ENCODE assay signal across 11 cellular contexts in genomic region chr17:71438631-71439146, GRCh38.
DNase-seq lines count a peak whose midpoint lies in the region; ATAC-seq and TF ChIP-seq lines count a peak whose summit lies in the region.
"Had no signal": no experiment of that assay in that cellular context is flagged by ENCODE, and none has a peak within 500 bp of the region (broad histone marks: within the 10 kb centered on the region; RNA-seq: fewer than 3 reads in every experiment).

No MANE protein-coding gene starts in this region.

- ATAC-seq in SK-N-SH treated with all-trans-retinoic acid at 6 μM for 48 hours, result peak; percentile 95
- peak; percentile 93 for ATAC-seq in left lung
- ATAC-seq in GM21723 (IDR thresholded peaks at IDR 0.05; ENCODE audit: unreplicated experiment), result no peak
- no peak for ATAC-seq in HG03439 (IDR thresholded peaks at IDR 0.05; ENCODE audit: unreplicated experiment)
- ATAC-seq in T-helper 17 cell, result no peak

- H3K4me1 ChIP-seq in Caco-2 (peaks cover 5% of the 10 kb centered on the region; the same call in 1 of the 2 replicates), left lung (peaks cover 0 to 4% of the 10 kb centered on the region in 2 donors)

- H3K4me3 Mint-ChIP-seq in Caco-2 (ENCODE audit: unreplicated experiment) (no peak overlapping the region), T-helper 17 cell (no peak overlapping the region)

- H3K27me3 Mint-ChIP-seq in Caco-2 (ENCODE audit: insufficient read depth, unreplicated experiment), result no peaks in the 10 kb centered on the region
- H3K27me3 Mint-ChIP-seq in T-helper 17 cell, result no peaks in the 10 kb centered on the region

- H3K36me3 Mint-ChIP-seq in Caco-2 (ENCODE audit: insufficient read depth, unreplicated experiment), result no peaks in the 10 kb centered on the region
- H3K36me3 Mint-ChIP-seq in T-helper 17 cell (ENCODE audit: low read depth), result no peaks in the 10 kb centered on the region

- peak overlapping the region in 1 of 2 donors; percentile 69 for H3K27ac ChIP-seq in left lung
- H3K27ac ChIP-seq: ovary, VCaP had no signal

- DNase-seq in Caco-2 (peak; percentile 4 to 39), NCI-H128 (lab: John Stamatoyannopoulos, UW; ENCODE audit: unreplicated experiment) (peak; percentile 9), left lung (peak in 1 of 2 donors; percentile 41), T-helper 17 cell (no peak)
- no peak for DNase-seq in stimulated activated CD4-positive, alpha-beta T cell treated with anti-CD3 and anti-CD28 coated beads, Interleukin-2, amount 100 ng/mL, for 48 hours
- DNase-seq: dorsolateral prefrontal cortex, ovary had no signal

- H3K27ac Mint-ChIP-seq in Caco-2 (ENCODE audit: unreplicated experiment) (no peak overlapping the region), T-helper 17 cell (no peak overlapping the region)

- BruUV-seq in Caco-2 (replicated peaks; lab: Mats Ljungman, UMichigan), result no TSS peak

- H3K27me3 ChIP-seq in Caco-2 (replicated peaks; ENCODE audit: control insufficient read depth, insufficient read depth, low read length) (no peaks in the 10 kb centered on the region; the same call in 1 of the 2 replicates), left lung (no peaks in the 10 kb centered on the region)
- H3K27me3 ChIP-seq: dorsolateral prefrontal cortex, ovary had no signal

- POLR2A ChIA-PET in Caco-2 (lab: Charles Lee), result no interaction called here

- H3K4me3 ChIP-seq in Caco-2 (ENCODE audit: low read depth, low read length) (no peak overlapping the region), left lung (no peak overlapping the region)
- H3K4me3 ChIP-seq: dorsolateral prefrontal cortex, ovary had no signal

- H3K4me1 Mint-ChIP-seq in Caco-2 (ENCODE audit: low read depth, unreplicated experiment) (peaks cover 6% of the 10 kb centered on the region), T-helper 17 cell (no peaks in the 10 kb centered on the region)

- intact Hi-C loops in Caco-2 (cut with micrococcal nuclease; ENCODE audit: unreplicated experiment), result no loop called here
- intact Hi-C loops in left lung (cut with DNase I), result no loop called here

- CTCF ChIA-PET in Caco-2 (lab: Charles Lee), result no interaction called here

- peaks cover 16% of the 10 kb centered on the region for H3K9me3 Mint-ChIP-seq in Caco-2 (ENCODE audit: unreplicated experiment)

- no peaks in the 10 kb centered on the region for H3K9me3 ChIP-seq in Caco-2
- H3K9me3 ChIP-seq in left lung, result no peaks in the 10 kb centered on the region
- H3K9me3 ChIP-seq in T-helper 17 cell (ENCODE audit: control insufficient read depth, low read length, poor library complexity, severe bottlenecking), result no peaks in the 10 kb centered on the region
- H3K9me3 ChIP-seq: ovary had no signal

- no peaks in the 10 kb centered on the region for H3K36me3 ChIP-seq in Caco-2 (ENCODE audit: control insufficient read depth, insufficient read depth, low read length)
- H3K36me3 ChIP-seq in left lung, result no peaks in the 10 kb centered on the region
- H3K36me3 ChIP-seq: ovary had no signal

- TF ChIP-seq CTCF in Caco-2 (IDR thresholded peaks at IDR 0.05; ENCODE audit: insufficient read depth in 1 of 2, low read depth in 1 of 2, low read length in 1 of 2, severe bottlenecking in 1 of 2, unreplicated experiment in 1 of 2), result no peak
- TF ChIP-seq CTCF in left lung (IDR thresholded peaks at IDR 0.05), result no peak

TF ChIP-seq in SK-N-SH treated with all-trans-retinoic acid at 6 μM for 48 hours, 23 proteins besides CTCF, POLR2A, EP300 and RAD21 (continues in another document):
- TF ChIP-seq ESRRG (CRISPR knock-in tag; IDR thresholded peaks at IDR 0.05), result no peak
- TF ChIP-seq ISL1 (CRISPR knock-in tag; IDR thresholded peaks at IDR 0.05), result peak; percentile 70
- no peak for TF ChIP-seq BACH2 (CRISPR knock-in tag; IDR thresholded peaks at IDR 0.05; ENCODE audit: borderline replicate concordance)
- no peak for TF ChIP-seq PPARA (CRISPR knock-in tag; IDR thresholded peaks at IDR 0.05; ENCODE audit: borderline replicate concordance)
- no peak for TF ChIP-seq RARB (CRISPR knock-in tag; IDR thresholded peaks at IDR 0.05)
- no peak for TF ChIP-seq ZC3H10 (CRISPR knock-in tag; IDR thresholded peaks at IDR 0.05)
- no peak for TF ChIP-seq ZFP3 (CRISPR knock-in tag; IDR thresholded peaks at IDR 0.05)
- no peak for TF ChIP-seq ARNTL (CRISPR knock-in tag; IDR thresholded peaks at IDR 0.05; ENCODE audit: borderline replicate concordance, low read depth)
- TF ChIP-seq TSHZ2 (CRISPR knock-in tag; IDR thresholded peaks at IDR 0.05), result peak; percentile 39; the same call in 1 of the 2 replicates
- no peak for TF ChIP-seq ZNF565 (CRISPR knock-in tag; conservative IDR thresholded peaks at IDR 0.05; ENCODE audit: low read depth)
- no peak for TF ChIP-seq CSRNP3 (CRISPR knock-in tag; IDR thresholded peaks at IDR 0.05)
- peak; percentile 84; the same call in 1 of the 2 replicates for TF ChIP-seq TCF4 (CRISPR knock-in tag; IDR thresholded peaks at IDR 0.05; ENCODE audit: borderline replicate concordance)
- TF ChIP-seq, protein P1, sequence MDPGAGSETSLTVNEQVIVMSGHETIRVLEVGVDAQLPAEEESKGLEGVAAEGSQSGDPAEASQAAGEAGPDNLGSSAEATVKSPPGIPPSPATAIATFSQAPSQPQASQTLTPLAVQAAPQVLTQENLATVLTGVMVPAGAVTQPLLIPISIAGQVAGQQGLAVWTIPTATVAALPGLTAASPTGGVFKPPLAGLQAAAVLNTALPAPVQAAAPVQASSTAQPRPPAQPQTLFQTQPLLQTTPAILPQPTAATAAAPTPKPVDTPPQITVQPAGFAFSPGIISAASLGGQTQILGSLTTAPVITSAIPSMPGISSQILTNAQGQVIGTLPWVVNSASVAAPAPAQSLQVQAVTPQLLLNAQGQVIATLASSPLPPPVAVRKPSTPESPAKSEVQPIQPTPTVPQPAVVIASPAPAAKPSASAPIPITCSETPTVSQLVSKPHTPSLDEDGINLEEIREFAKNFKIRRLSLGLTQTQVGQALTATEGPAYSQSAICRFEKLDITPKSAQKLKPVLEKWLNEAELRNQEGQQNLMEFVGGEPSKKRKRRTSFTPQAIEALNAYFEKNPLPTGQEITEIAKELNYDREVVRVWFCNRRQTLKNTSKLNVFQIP (CRISPR knock-in tag; IDR thresholded peaks at IDR 0.05; ENCODE audit: borderline replicate concordance, low read depth), result peak; percentile 76; the same call in 1 of the 2 replicates
- TF ChIP-seq CSDC2 (CRISPR knock-in tag; IDR thresholded peaks at IDR 0.05), result no peak
- TF ChIP-seq ZNF8 (CRISPR knock-in tag; IDR thresholded peaks at IDR 0.05), result no peak
- TF ChIP-seq, protein P2, sequence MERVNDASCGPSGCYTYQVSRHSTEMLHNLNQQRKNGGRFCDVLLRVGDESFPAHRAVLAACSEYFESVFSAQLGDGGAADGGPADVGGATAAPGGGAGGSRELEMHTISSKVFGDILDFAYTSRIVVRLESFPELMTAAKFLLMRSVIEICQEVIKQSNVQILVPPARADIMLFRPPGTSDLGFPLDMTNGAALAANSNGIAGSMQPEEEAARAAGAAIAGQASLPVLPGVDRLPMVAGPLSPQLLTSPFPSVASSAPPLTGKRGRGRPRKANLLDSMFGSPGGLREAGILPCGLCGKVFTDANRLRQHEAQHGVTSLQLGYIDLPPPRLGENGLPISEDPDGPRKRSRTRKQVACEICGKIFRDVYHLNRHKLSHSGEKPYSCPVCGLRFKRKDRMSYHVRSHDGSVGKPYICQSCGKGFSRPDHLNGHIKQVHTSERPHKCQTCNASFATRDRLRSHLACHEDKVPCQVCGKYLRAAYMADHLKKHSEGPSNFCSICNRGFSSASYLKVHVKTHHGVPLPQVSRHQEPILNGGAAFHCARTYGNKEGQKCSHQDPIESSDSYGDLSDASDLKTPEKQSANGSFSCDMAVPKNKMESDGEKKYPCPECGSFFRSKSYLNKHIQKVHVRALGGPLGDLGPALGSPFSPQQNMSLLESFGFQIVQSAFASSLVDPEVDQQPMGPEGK (CRISPR knock-in tag; IDR thresholded peaks at IDR 0.05; ENCODE audit: borderline replicate concordance), result no peak
- TF ChIP-seq SNAI2 (CRISPR knock-in tag; IDR thresholded peaks at IDR 0.05), result peak; percentile 55; the same call in 1 of the 2 replicates
- TF ChIP-seq ZFP30 (CRISPR knock-in tag; IDR thresholded peaks at IDR 0.05), result no peak

Comparison
In these comparisons a context has a peak if more than half of its experiments do, and no peak if none do; other contexts are left out.
1. DNase-seq: peak in Caco-2 (2 of 2) and NCI-H128 (single experiment); none in stimulated activated CD4-positive, alpha-beta T cell treated with anti-CD3 and anti-CD28 coated beads, Interleukin-2, amount 100 ng/mL, for 48 hours (0 of 2) and T-helper 17 cell (0 of 3).
2. ATAC-seq: peak in SK-N-SH treated with all-trans-retinoic acid at 6 μM for 48 hours (single experiment) and left lung (single experiment); none in GM21723 (single experiment), HG03439 (single experiment) and T-helper 17 cell (single experiment).